1 cellular context compared by ENCODE assay signal in the genomic region with DNA sequence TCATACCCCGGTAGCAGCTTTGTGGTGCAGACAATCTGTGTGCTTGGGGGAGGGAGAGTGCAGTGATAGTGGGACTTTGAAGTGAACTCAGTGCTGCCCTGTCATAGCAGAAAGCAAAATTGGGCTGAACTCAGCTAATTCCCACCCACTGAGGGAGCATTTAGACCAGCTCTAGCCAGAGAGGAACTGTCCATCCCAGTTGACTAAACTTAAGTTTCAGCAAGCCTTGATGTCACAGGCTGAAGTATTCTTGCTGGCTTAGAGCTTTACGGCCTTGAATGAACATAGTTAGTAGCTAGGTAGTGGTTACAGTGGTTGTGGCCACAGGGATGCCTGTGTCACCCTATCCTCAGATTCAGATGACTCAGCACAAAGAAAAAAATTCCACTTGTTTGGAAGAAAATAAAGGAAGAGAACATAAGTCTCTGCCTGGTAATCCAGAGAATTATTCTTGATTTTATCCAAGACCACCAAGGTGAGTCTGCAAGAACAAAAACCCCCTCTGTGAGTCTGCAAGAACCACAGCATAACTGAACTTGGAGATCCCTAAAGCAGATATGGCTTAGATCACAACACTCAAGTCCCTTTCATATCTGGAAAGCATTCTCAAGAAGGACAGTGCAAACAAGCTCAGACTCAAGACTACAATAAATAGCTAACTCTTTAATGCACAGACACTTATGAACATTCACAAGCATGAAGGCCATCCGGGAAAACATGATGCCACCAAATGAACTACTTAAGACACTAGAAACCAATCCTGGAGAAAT.
TF ChIP-seq lines count a peak whose summit lies in the region.

No MANE protein-coding gene starts in this region.

TF ChIP-seq in K562, 482 proteins besides CTCF, POLR2A, EP300 and RAD21:
- TF ChIP-seq RBM22 (IDR thresholded peaks at IDR 0.05; ENCODE audit: low read depth, low read length, poor library complexity, severe bottlenecking): no peak
- TF ChIP-seq NFE2 (IDR thresholded peaks at IDR 0.05; ENCODE audit: low read depth): peak; percentile 21; the same call in 1 of the 2 replicates
- TF ChIP-seq MAFG (tag; conservative IDR thresholded peaks at IDR 0.05): peak; percentile 85
- TF ChIP-seq MAFF (IDR thresholded peaks at IDR 0.05; ENCODE audit: low read length): peak; percentile 65
- TF ChIP-seq BRCA1 (IDR thresholded peaks at IDR 0.05): no peak
- no peak for TF ChIP-seq BRCA1 (CRISPR knock-in tag; IDR thresholded peaks at IDR 0.05)
- TF ChIP-seq ZNF316 (IDR thresholded peaks at IDR 0.05): peak; percentile 80
- TF ChIP-seq C11orf30 (IDR thresholded peaks at IDR 0.05; ENCODE audit: low read depth): peak; percentile 75
- TF ChIP-seq CHCHD3 (CRISPR knock-in tag; IDR thresholded peaks at IDR 0.05): no peak
- peak; percentile 63 for TF ChIP-seq MAFK (IDR thresholded peaks at IDR 0.05; ENCODE audit: low read length)
